Comparison of ENCODE assay signal across 33 cellular contexts in the genomic region with DNA sequence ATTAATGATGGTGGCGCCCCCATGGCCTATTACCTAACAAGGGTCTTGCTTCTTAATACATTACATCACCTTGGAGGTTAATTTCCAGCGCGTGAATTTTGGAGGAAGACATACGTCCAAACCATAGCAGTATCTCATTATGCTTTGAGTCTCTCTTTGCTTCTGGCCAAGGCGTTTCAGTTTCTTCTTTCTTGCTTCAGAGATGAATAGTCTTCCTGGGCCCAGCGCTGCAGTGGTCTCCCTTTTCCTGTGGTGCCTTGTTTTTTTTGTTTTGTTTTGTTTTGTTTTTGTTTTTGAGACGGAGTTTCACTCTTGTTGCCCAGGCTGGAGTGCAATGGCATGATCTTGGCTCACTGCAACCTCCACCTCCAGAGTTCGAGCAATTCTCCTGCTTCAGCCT.
"Had no signal": no experiment of that assay in that cellular context is flagged by ENCODE, and none has a peak within 500 bp of the region (broad histone marks: within the 10 kb centered on the region; RNA-seq: fewer than 3 reads in every experiment).

No MANE protein-coding gene starts in this region.

- DNase-seq: activated B cell treated with CpG ODN at 0.5 μM for 24 hours; activated CD4-positive, alpha-beta memory T cell treated with anti-CD3 and anti-CD28 coated beads for 36 hours; activated CD4-positive, alpha-beta T cell treated with anti-CD3 and anti-CD28 coated beads for 4 hours; activated CD4-positive, alpha-beta T cell treated with anti-CD3 and anti-CD28 coated beads, Interleukin-2, amount 10 ng/mL, durations not matched to agents 24 days and 14 days; activated CD4-positive, alpha-beta T cell treated with anti-CD3 and anti-CD28 coated beads, Interleukin-2, amount 50 U/mL, for 1 hour; activated CD4-positive, alpha-beta T cell treated with anti-CD3 and anti-CD28 coated beads, Interleukin-2, amount 50 U/mL, for 4 hours; activated CD4-positive, CD25-positive, alpha-beta regulatory T cell treated with anti-CD3 and anti-CD28 coated beads, Interleukin-2, amount 50 U/mL, for 72 hours; activated CD8-positive, alpha-beta memory T cell treated with anti-CD3 and anti-CD28 coated beads, Interleukin-2, amount 50 U/mL, for 4 hours; activated CD8-positive, alpha-beta T cell treated with anti-CD3 and anti-CD28 coated beads for 36 hours; activated effector memory CD4-positive, alpha-beta T cell treated with anti-CD3 and anti-CD28 coated beads, Interleukin-2, amount 50 U/mL, for 16 hours; activated gamma-delta T cell treated with Interleukin-2 at 50 U/mL for 16 hours; activated naive CD4-positive, alpha-beta T cell; activated naive CD4-positive, alpha-beta T cell treated with anti-CD3 and anti-CD28 coated beads for 36 hours; activated naive CD4-positive, alpha-beta T cell treated with anti-CD3 and anti-CD28 coated beads, Interleukin-2, amount 50 U/mL, for 16 hours; activated naive CD8-positive, alpha-beta T cell treated with anti-CD3 and anti-CD28 coated beads for 36 hours; activated T-cell treated with anti-CD3 and anti-CD28 coated beads for 4 hours; activated T-cell treated with anti-CD3 and anti-CD28 coated beads, Interleukin-2, amount 50 U/mL, for 1 hour; activated T-cell treated with anti-CD3 and anti-CD28 coated beads, Interleukin-2, amount 50 U/mL, for 4 hours; activated T-cell treated with anti-CD3 and anti-CD28 coated beads, Interleukin-2, amount 50 U/mL, for 72 hours; adrenal gland; amniotic stem cell; aorta; body of pancreas; brain microvascular endothelial cell; central memory CD4-positive, alpha-beta T cell; T-helper 2 cell; T-helper 9 cell had no signal

- H3K27me3 ChIP-seq: adrenal gland, body of pancreas, brain microvascular endothelial cell, breast epithelium had no signal

- H3K4me3 Mint-ChIP-seq: activated B cell treated with CpG ODN at 0.5 μM for 24 hours; activated CD4-positive, alpha-beta memory T cell treated with anti-CD3 and anti-CD28 coated beads for 36 hours; activated CD4-positive, alpha-beta T cell treated with anti-CD3 and anti-CD28 coated beads, Interleukin-2, amount 10 ng/mL, durations not matched to agents 24 days and 14 days; activated CD8-positive, alpha-beta T cell treated with anti-CD3 and anti-CD28 coated beads for 36 hours; activated naive CD4-positive, alpha-beta T cell treated with anti-CD3 and anti-CD28 coated beads for 36 hours; activated naive CD8-positive, alpha-beta T cell treated with anti-CD3 and anti-CD28 coated beads for 36 hours; activated T-cell treated with anti-CD3 and anti-CD28 coated beads, Interleukin-2, amount 50 U/mL, for 4 hours; activated T-cell treated with anti-CD3 and anti-CD28 coated beads, Interleukin-2, amount 50 U/mL, for 72 hours; activated T-helper 1 cell treated with anti-CD3 and anti-CD28 coated beads, Interleukin-12 subunit alpha, Interleukin-12 subunit beta, Interleukin-2, Interleukin-4 antibody, amounts not matched to agents 30 ng/mL and 10 ng/mL and 1 ng/mL, durations not matched to agents 14 hours and 24 hours and 36 hours; activated T-helper 17 cell treated with anti-CD3 and anti-CD28 coated beads, Interleukin-2, amount 50 U/mL, for 72 hours; T-helper 2 cell treated with Interferon-gamma antibody and Interleukin-4, amounts not matched to agents 5 μg/mL and 100 μg/mL, for 36 hours had no signal

- H3K27ac ChIP-seq: adrenal gland, body of pancreas, brain microvascular endothelial cell, breast epithelium, VCaP had no signal

- H3K9me3 ChIP-seq: adrenal gland, body of pancreas, breast epithelium had no signal

- H3K4me1 Mint-ChIP-seq: activated B cell treated with CpG ODN at 0.5 μM for 24 hours; activated CD4-positive, alpha-beta T cell treated with anti-CD3 and anti-CD28 coated beads, Interleukin-2, amount 10 ng/mL, durations not matched to agents 24 days and 14 days; activated naive CD8-positive, alpha-beta T cell treated with anti-CD3 and anti-CD28 coated beads for 36 hours; activated T-helper 17 cell treated with anti-CD3 and anti-CD28 coated beads, Interleukin-2, amount 50 U/mL, for 72 hours had no signal

- H3K4me1 ChIP-seq: adrenal gland, body of pancreas, breast epithelium had no signal

- ATAC-seq: activated CD8-positive, alpha-beta T cell treated with anti-CD3 and anti-CD28 coated beads for 36 hours; activated naive CD4-positive, alpha-beta T cell treated with anti-CD3 and anti-CD28 coated beads, Interleukin-2, amount 50 U/mL, for 72 hours; activated T-cell treated with anti-CD3 and anti-CD28 coated beads, Interleukin-2, amount 50 U/mL, for 4 hours; activated T-cell treated with anti-CD3 and anti-CD28 coated beads, Interleukin-2, amount 50 U/mL, for 72 hours; activated T-helper 17 cell treated with anti-CD3 and anti-CD28 coated beads, Interleukin-2, amount 50 U/mL, for 72 hours; body of pancreas had no signal

- H3K4me3 ChIP-seq: adrenal gland, body of pancreas, breast epithelium had no signal

- H3K36me3 ChIP-seq: adrenal gland, brain microvascular endothelial cell, breast epithelium had no signal

- H3K9me3 Mint-ChIP-seq: activated B cell treated with CpG ODN at 0.5 μM for 24 hours; activated naive CD4-positive, alpha-beta T cell treated with anti-CD3 and anti-CD28 coated beads for 36 hours; activated naive CD8-positive, alpha-beta T cell treated with anti-CD3 and anti-CD28 coated beads for 36 hours; activated T-cell treated with anti-CD3 and anti-CD28 coated beads, Interleukin-2, amount 50 U/mL, for 4 hours had no signal

- H3K36me3 Mint-ChIP-seq: activated CD4-positive, alpha-beta memory T cell treated with anti-CD3 and anti-CD28 coated beads for 36 hours; activated naive CD4-positive, alpha-beta T cell treated with anti-CD3 and anti-CD28 coated beads, Interleukin-2, amount 50 U/mL, for 72 hours; activated naive CD8-positive, alpha-beta T cell treated with anti-CD3 and anti-CD28 coated beads for 36 hours had no signal

- H3K27ac Mint-ChIP-seq: activated B cell treated with CpG ODN at 0.5 μM for 24 hours; activated CD4-positive, alpha-beta memory T cell treated with anti-CD3 and anti-CD28 coated beads for 36 hours; activated CD4-positive, alpha-beta T cell treated with anti-CD3 and anti-CD28 coated beads, Interleukin-2, amount 10 ng/mL, durations not matched to agents 24 days and 14 days; activated CD8-positive, alpha-beta T cell treated with anti-CD3 and anti-CD28 coated beads for 36 hours; activated naive CD4-positive, alpha-beta T cell treated with anti-CD3 and anti-CD28 coated beads for 36 hours; activated naive CD4-positive, alpha-beta T cell treated with anti-CD3 and anti-CD28 coated beads, Interleukin-2, amount 50 U/mL, for 72 hours; activated T-cell treated with anti-CD3 and anti-CD28 coated beads, Interleukin-2, amount 50 U/mL, for 72 hours; activated T-helper 1 cell treated with anti-CD3 and anti-CD28 coated beads, Interleukin-12 subunit alpha, Interleukin-12 subunit beta, Interleukin-2, Interleukin-4 antibody, amounts not matched to agents 30 ng/mL and 10 ng/mL and 1 ng/mL, durations not matched to agents 14 hours and 24 hours and 36 hours; activated T-helper 17 cell treated with anti-CD3 and anti-CD28 coated beads, Interleukin-2, amount 50 U/mL, for 72 hours; T-helper 2 cell treated with Interferon-gamma antibody and Interleukin-4, amounts not matched to agents 5 μg/mL and 100 μg/mL, for 36 hours had no signal

- H3K27me3 Mint-ChIP-seq: activated B cell treated with CpG ODN at 0.5 μM for 24 hours; activated CD4-positive, alpha-beta memory T cell treated with anti-CD3 and anti-CD28 coated beads for 36 hours; activated CD4-positive, alpha-beta T cell treated with anti-CD3 and anti-CD28 coated beads, Interleukin-2, amount 10 ng/mL, durations not matched to agents 24 days and 14 days; activated CD8-positive, alpha-beta T cell treated with anti-CD3 and anti-CD28 coated beads for 36 hours; activated naive CD8-positive, alpha-beta T cell treated with anti-CD3 and anti-CD28 coated beads for 36 hours had no signal
